Comparison of ENCODE assay signal across 1 cellular context in genomic region chrX:154382483-154383069, GRCh38.
TF ChIP-seq lines count a peak whose summit lies in the region.

No MANE protein-coding gene starts in this region.

TF ChIP-seq in K562, 482 proteins besides CTCF, POLR2A, EP300 and RAD21:
- peak; percentile 64 for TF ChIP-seq POLR2G (IDR thresholded peaks at IDR 0.05; ENCODE audit: low read depth, low read length)
- peak; percentile 45 for TF ChIP-seq RBFOX2 (IDR thresholded peaks at IDR 0.05; ENCODE audit: low read depth, low read length)
- TF ChIP-seq HDAC3 (IDR thresholded peaks at IDR 0.05; ENCODE audit: borderline replicate concordance, partially characterized antibody), result no peak
- peak; percentile 48 for TF ChIP-seq KDM5B (IDR thresholded peaks at IDR 0.05; ENCODE audit: insufficient replicate concordance, low read depth, low read length)
- 0 out of 2 replicates have a peak, but pooled peaks have one; percentile 45 for TF ChIP-seq POLR2AphosphoS2 (IDR thresholded peaks at IDR 0.05; ENCODE audit: low read length)
- peak; percentile 56 for TF ChIP-seq SUPT5H (IDR thresholded peaks at IDR 0.05)
